Comparison of ENCODE assay signal across 8 cellular contexts in genomic region chr6:56542367-56543331, GRCh38.
DNase-seq lines count a peak whose midpoint lies in the region; ATAC-seq and TF ChIP-seq lines count a peak whose summit lies in the region.

No MANE protein-coding gene starts in this region.

- no peaks in the 10 kb centered on the region for H3K27me3 ChIP-seq in neural cell (ENCODE audit: insufficient read depth, low read depth, low read length)

- no peak for TF ChIP-seq EP300 in neural cell (conservative IDR thresholded peaks at IDR 0.05; ENCODE audit: poor library complexity, severe bottlenecking)

- peaks cover 4% of the 10 kb centered on the region for H3F3A ChIP-seq in neural cell (ENCODE audit: insufficient read depth, low read length, poor library complexity, severe bottlenecking)

- H3K9me3 ChIP-seq in neural cell (ENCODE audit: low read length), result no peaks in the 10 kb centered on the region

- no peaks in the 10 kb centered on the region for H3K4me1 Mint-ChIP-seq in stimulated activated naive CD8-positive, alpha-beta T cell treated with anti-CD3 and anti-CD28 coated beads, Interleukin-15, amount 100 ng/mL, for 72 hours

- no peak overlapping the region for H3K27ac Mint-ChIP-seq in stimulated activated naive CD8-positive, alpha-beta T cell treated with anti-CD3 and anti-CD28 coated beads, Interleukin-15, amount 100 ng/mL, for 72 hours

- no peak overlapping the region for H3K4me3 Mint-ChIP-seq in stimulated activated naive CD8-positive, alpha-beta T cell treated with anti-CD3 and anti-CD28 coated beads, Interleukin-15, amount 100 ng/mL, for 72 hours

- H2AFZ ChIP-seq in neural cell (ENCODE audit: low read depth, low read length), result peak overlapping the region; percentile 6

- H3K9me2 ChIP-seq in neural cell (ENCODE audit: insufficient read depth, low read length), result no peaks in the 10 kb centered on the region

- H3K79me2 ChIP-seq in neural cell (replicated peaks; ENCODE audit: insufficient read depth, low read length), result peaks cover 27% of the 10 kb centered on the region

- peak overlapping the region; percentile 86 for H3K4me2 ChIP-seq in neural cell (ENCODE audit: low read length)

- TF ChIP-seq CTCF in neural cell (IDR thresholded peaks at IDR 0.05; ENCODE audit: poor library complexity, severe bottlenecking), result peak; percentile 59

- H3K27ac ChIP-seq in neural cell (ENCODE audit: low read length), result peak overlapping the region; percentile 46

- peak; percentile 28 for TF ChIP-seq RAD21 in neural cell (conservative IDR thresholded peaks at IDR 0.05)

- H3K27me3 Mint-ChIP-seq in stimulated activated naive CD8-positive, alpha-beta T cell treated with anti-CD3 and anti-CD28 coated beads, Interleukin-15, amount 100 ng/mL, for 72 hours, result no peaks in the 10 kb centered on the region

- H3K4me3 ChIP-seq in neural cell (ENCODE audit: low read length), result peak overlapping the region; percentile 73

- H4K20me1 ChIP-seq in neural cell (ENCODE audit: insufficient read depth), result peaks cover 2% of the 10 kb centered on the region

- peak overlapping the region; percentile 59 for H3K9ac ChIP-seq in neural cell (ENCODE audit: low read length)

- peak; percentile 98 for DNase-seq in ELF-1 (ENCODE audit: low read depth, low spot score)
- peak; percentile 80 for DNase-seq in KG1 (lab: John Stamatoyannopoulos, UW)
- peak; percentile 99 for DNase-seq in RPMI7951 (ENCODE audit: low read depth)
- peak; percentile 31 for DNase-seq in activated effector memory CD4-positive, alpha-beta T cell treated with Interleukin-2 at 50 U/mL for 16 hours
- DNase-seq in foreskin melanocyte, result peak; percentile 87
- peak; percentile 62 to 76 for DNase-seq in stimulated activated naive CD8-positive, alpha-beta T cell treated with anti-CD3 and anti-CD28 coated beads, Interleukin-15, amount 100 ng/mL, for 72 hours

- H3K36me3 ChIP-seq in neural cell (ENCODE audit: insufficient read depth, low read length), result no peaks in the 10 kb centered on the region

- peak; percentile 91 for ATAC-seq in GM21786 (IDR thresholded peaks at IDR 0.05; ENCODE audit: unreplicated experiment)
- ATAC-seq in stimulated activated naive CD8-positive, alpha-beta T cell treated with anti-CD3 and anti-CD28 coated beads, Interleukin-15, amount 100 ng/mL, for 72 hours, result peak; percentile 94

- H3K9me3 Mint-ChIP-seq in stimulated activated naive CD8-positive, alpha-beta T cell treated with anti-CD3 and anti-CD28 coated beads, Interleukin-15, amount 100 ng/mL, for 72 hours, result no peaks in the 10 kb centered on the region

TF ChIP-seq in neural cell, 6 proteins besides CTCF, POLR2A, EP300 and RAD21:
- TF ChIP-seq MXI1 (conservative IDR thresholded peaks at IDR 0.05; ENCODE audit: poor library complexity, severe bottlenecking), result peak; percentile 66
- TF ChIP-seq POLR2AphosphoS5 (IDR thresholded peaks at IDR 0.05), result peak; percentile 46
- peak; percentile 36 for TF ChIP-seq SMC3 (conservative IDR thresholded peaks at IDR 0.05; ENCODE audit: poor library complexity)
- no peak for TF ChIP-seq EZH2 (IDR thresholded peaks at IDR 0.05; ENCODE audit: borderline replicate concordance, insufficient read depth, low read length, poor library complexity, severe bottlenecking)

Comparison
In these comparisons a context has a peak if more than half of its experiments do, and no peak if none do; other contexts are left out.
1. Peak in every context shown above with its lines: DNase-seq, ATAC-seq, H3K4me3 ChIP-seq and H3K27ac ChIP-seq.
2. DNase-seq: peak in every context shown above with its lines; median percentile 99 in RPMI7951; 98 in ELF-1; 87 in foreskin melanocyte; 80 in KG1; 69 in stimulated activated naive CD8-positive, alpha-beta T cell treated with anti-CD3 and anti-CD28 coated beads, Interleukin-15, amount 100 ng/mL, for 72 hours; 31 in activated effector memory CD4-positive, alpha-beta T cell treated with Interleukin-2 at 50 U/mL for 16 hours.